In genomic region chr10:80500572-80501380, GRCh38 we compare ENCODE assay signal across 8 cellular contexts. TPM values are rescaled to one million over a fixed set of nuclear protein-coding genes. Genes with fewer than 3 reads are reported as not detected.
DNase-seq lines count a peak whose midpoint lies in the region; ATAC-seq, FAIRE-seq and TF ChIP-seq lines count a peak whose summit lies in the region.

No MANE protein-coding gene starts in this region.

- peak overlapping the region; percentile 73 for H3K9ac ChIP-seq in BLaER1

- H3K9me3 ChIP-seq in BLaER1 (peaks cover 9% of the 10 kb centered on the region), osteoblast (ENCODE audit: low read depth, low read length) (no peaks in the 10 kb centered on the region)

- H2AFZ ChIP-seq in osteoblast (ENCODE audit: low read length) = no peak overlapping the region

- peaks cover 48% of the 10 kb centered on the region for H3K36me3 Mint-ChIP-seq in dendritic cell treated with granulocyte-macrophage colony-stimulating factor and Interleukin-4, amounts not matched to agents 40 ng/mL and 50 ng/mL, for 4 days (ENCODE audit: low read depth)

- H3K4me2 ChIP-seq in BLaER1 = peak overlapping the region; percentile 90
- no peak overlapping the region for H3K4me2 ChIP-seq in osteoblast (ENCODE audit: insufficient read depth, low read length)

- H4K20me1 ChIP-seq in BLaER1 (peaks cover 92% of the 10 kb centered on the region), osteoblast (ENCODE audit: insufficient read depth, low read length) (peaks cover 8% of the 10 kb centered on the region)

- H3K4me3 ChIP-seq in BLaER1 = peak overlapping the region; percentile 51
- H3K4me3 ChIP-seq in osteoblast (ENCODE audit: insufficient read depth, low read length) = no peak overlapping the region

- peaks cover 98% of the 10 kb centered on the region for H3K4me1 Mint-ChIP-seq in dendritic cell treated with granulocyte-macrophage colony-stimulating factor and Interleukin-4, amounts not matched to agents 40 ng/mL and 50 ng/mL, for 4 days (ENCODE audit: low read depth)

- H3K36me3 ChIP-seq in BLaER1 (peaks cover 42% of the 10 kb centered on the region), osteoblast (ENCODE audit: insufficient read depth, low read length) (no peaks in the 10 kb centered on the region)

- no peaks in the 10 kb centered on the region for H3K27me3 Mint-ChIP-seq in dendritic cell treated with granulocyte-macrophage colony-stimulating factor and Interleukin-4, amounts not matched to agents 40 ng/mL and 50 ng/mL, for 4 days

- no peak for FAIRE-seq in RCC 7860 (lab: Jason Lieb, UNC)

- peak overlapping the region; percentile 57 for H3K4me3 Mint-ChIP-seq in dendritic cell treated with granulocyte-macrophage colony-stimulating factor and Interleukin-4, amounts not matched to agents 40 ng/mL and 50 ng/mL, for 4 days

- DNase-seq in RCC 7860 (ENCODE audit: low spot score) (peak; percentile 36), osteoblast (ENCODE audit: insufficient read length, low spot score, missing footprints) (peak; percentile 81), RPMI8226 (no peak), NCI-H748 (lab: John Stamatoyannopoulos, UW; ENCODE audit: unreplicated experiment) (no peak), occipital lobe (lab: John Stamatoyannopoulos, UW) (no peak)

- H3K27me3 ChIP-seq in BLaER1 (no peaks in the 10 kb centered on the region), osteoblast (ENCODE audit: insufficient read depth, low read length) (no peaks in the 10 kb centered on the region)

- intact Hi-C loops in dendritic cell treated with granulocyte-macrophage colony-stimulating factor and Interleukin-4, amounts not matched to agents 40 ng/mL and 50 ng/mL, for 4 days (cut with micrococcal nuclease) = no loop called here

- peak; percentile 58 for ATAC-seq in GM21515 (IDR thresholded peaks at IDR 0.05; ENCODE audit: unreplicated experiment)

- H3K4me1 ChIP-seq in BLaER1 (peaks cover 91% of the 10 kb centered on the region), osteoblast (ENCODE audit: insufficient read depth, low read length) (peaks cover 57% of the 10 kb centered on the region)

- H3K27ac ChIP-seq in BLaER1 (peak overlapping the region; percentile 84), osteoblast (ENCODE audit: low read depth, low read length) (peak overlapping the region; percentile 9)

- peak overlapping the region; percentile 81 for H3K27ac Mint-ChIP-seq in dendritic cell treated with granulocyte-macrophage colony-stimulating factor and Interleukin-4, amounts not matched to agents 40 ng/mL and 50 ng/mL, for 4 days

- peaks cover 41% of the 10 kb centered on the region for H3K79me2 ChIP-seq in osteoblast (ENCODE audit: insufficient read depth, low read length)

- no peak for TF ChIP-seq CTCF in osteoblast (IDR thresholded peaks at IDR 0.05; ENCODE audit: extremely low read depth, low read depth, low read length)

- no peaks in the 10 kb centered on the region for H3K9me3 Mint-ChIP-seq in dendritic cell treated with granulocyte-macrophage colony-stimulating factor and Interleukin-4, amounts not matched to agents 40 ng/mL and 50 ng/mL, for 4 days

RNA-seq across cellular contexts. Expression of gene SH2D4B, which starts 36.9 kb away (rescaled TPM):
- total RNA-seq in osteoblast (under 0.01 TPM in 1 of 2 replicates, not detected in the other), occipital lobe (1.4 TPM)

RNA-seq across cellular contexts. Expression of gene TSPAN14, which starts 46.7 kb away (rescaled TPM):
- total RNA-seq in osteoblast (19.2 and 23.9 TPM in 2 replicates), occipital lobe (35.7 TPM)

Comparison
In these comparisons a context has a peak if more than half of its experiments do, and no peak if none do; other contexts are left out.
1. DNase-seq: peak in RCC 7860 (single experiment) and osteoblast (single experiment); none in RPMI8226 (single experiment), NCI-H748 (single experiment) and occipital lobe (single experiment).